Comparison of ENCODE assay signal across 24 cellular contexts in the genomic region with DNA sequence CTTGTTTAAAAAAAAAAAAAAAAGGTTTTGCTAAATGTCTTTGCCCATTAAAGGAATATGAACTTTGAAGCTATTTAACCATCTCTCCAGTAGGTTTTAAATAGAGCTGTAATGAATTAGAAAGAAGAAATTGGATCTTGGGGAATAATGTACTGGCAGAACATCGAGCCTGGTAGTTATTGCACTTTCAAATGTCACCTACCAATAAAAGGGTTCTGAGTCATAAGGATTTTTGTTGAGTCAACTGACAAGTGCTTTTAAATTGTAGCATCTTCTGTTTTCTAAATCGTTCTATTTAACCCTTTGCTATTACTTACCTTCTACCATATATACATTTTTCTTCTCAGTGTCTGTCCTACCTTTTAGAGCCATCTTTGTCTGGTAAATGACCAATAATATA. TPM values are rescaled to one million over a fixed set of nuclear protein-coding genes. Genes with fewer than 3 reads are reported as not detected.
DNase-seq lines count a peak whose midpoint lies in the region; ATAC-seq, FAIRE-seq and TF ChIP-seq lines count a peak whose summit lies in the region.
"Had no signal": no experiment of that assay in that cellular context is flagged by ENCODE, and none has a peak within 500 bp of the region (broad histone marks: within the 10 kb centered on the region; RNA-seq: fewer than 3 reads in every experiment).

No MANE protein-coding gene starts in this region.

- H3K27ac ChIP-seq in subcutaneous abdominal adipose tissue (ENCODE audit: low read depth, low read length) (peak overlapping the region; percentile 73), tibial nerve (no peak overlapping the region)
- H3K27ac ChIP-seq: BLaER1 treated with 17β-estradiol and CSF1 and Interleukin-3, amounts not matched to agents 10 nM and 100 nM; PC-9; sigmoid colon; SJCRH30 had no signal

- peaks cover 54 to 67% (median 59%) of the 10 kb centered on the region in 5 donors for H3K36me3 ChIP-seq in subcutaneous abdominal adipose tissue (ENCODE audit: control insufficient read depth in 5 of 5, insufficient read depth in 5 of 5, low read length in 5 of 5)
- peaks cover 0 to 98% (median 37%) of the 10 kb centered on the region in 3 donors for H3K36me3 ChIP-seq in tibial nerve

- no peak for TF ChIP-seq EP300 in tibial nerve (IDR thresholded peaks at IDR 0.05)

- H3K4me3 ChIP-seq in foreskin fibroblast (ENCODE audit: low read depth in 1 of 2, low read length in 2 of 2) (no peak overlapping the region), subcutaneous abdominal adipose tissue (ENCODE audit: low read depth in 1 of 5, low read length in 5 of 5) (no peak overlapping the region), tibial nerve (no peak overlapping the region)
- H3K4me3 ChIP-seq: BLaER1 treated with 17β-estradiol and CSF1 and Interleukin-3, amounts not matched to agents 10 nM and 100 nM; K562; PC-9; sigmoid colon; SJCRH30 had no signal

- DNase-seq in H54 (ENCODE audit: insufficient read length, low spot score) (no peak), foreskin fibroblast (peak; percentile 21 to 60), tibial nerve (ENCODE audit: low spot score in 2 of 2) (no peak)
- DNase-seq in activated CD8-positive, alpha-beta memory T cell treated with anti-CD3 and anti-CD28 coated beads for 24 hours, result no peak
- DNase-seq: activated CD4-positive, alpha-beta T cell treated with anti-CD3 and anti-CD28 coated beads, Interleukin-2, amount 50 U/mL, for 4 hours; activated gamma-delta T cell; kidney; MV-4-11; naive thymus-derived CD8-positive, alpha-beta T cell; NCI-H1694 treated with DMSO at 0.1 percent for 48 hours; NCI-H2227 treated with DMSO at 0.1 percent for 48 hours; NCI-H82; PC-9; sigmoid colon; SJCRH30; stimulated activated naive CD8-positive, alpha-beta T cell treated with anti-CD3 and anti-CD28 coated beads, Interleukin-15, Interleukin-2, amounts not matched to agents 100 U/mL and 50 U/mL, for 24 hours; T-helper 17 cell had no signal

- TF ChIP-seq CTCF in foreskin fibroblast (IDR thresholded peaks at IDR 0.05; ENCODE audit: low read depth, low read length) (no peak), tibial nerve (IDR thresholded peaks at IDR 0.05) (no peak)

- H3K4me1 ChIP-seq in subcutaneous abdominal adipose tissue (ENCODE audit: control insufficient read depth in 5 of 5, insufficient read depth in 5 of 5, low read length in 5 of 5), result peaks cover 0 to 26% (median 13%) of the 10 kb centered on the region in 5 donors
- no peaks in the 10 kb centered on the region for H3K4me1 ChIP-seq in tibial nerve
- H3K4me1 ChIP-seq: SJCRH30 had no signal

- H3K9me3 ChIP-seq in subcutaneous abdominal adipose tissue (ENCODE audit: control insufficient read depth in 5 of 5, low read length in 5 of 5), result peaks cover 2 to 13% (median 10%) of the 10 kb centered on the region in 5 donors
- H3K9me3 ChIP-seq in tibial nerve, result peaks cover 0 to 23% (median 0%) of the 10 kb centered on the region in 4 donors

- 69% methylated on average over 2 of the region's 2 CpGs for WGBS in tibial nerve, 2 donors

- FAIRE-seq in H54 (lab: Jason Lieb, UNC), result peak; percentile 78
- FAIRE-seq: D721Med, GM19239, K562, kidney had no signal

- ATAC-seq in SK-N-SH treated with all-trans-retinoic acid at 6 μM for 48 hours (peak; percentile 86), GM19023 (IDR thresholded peaks at IDR 0.05; ENCODE audit: unreplicated experiment) (no peak)
- ATAC-seq: K562; naive thymus-derived CD8-positive, alpha-beta T cell; stimulated activated naive CD8-positive, alpha-beta T cell treated with anti-CD3 and anti-CD28 coated beads, Interleukin-15, Interleukin-2, amounts not matched to agents 100 U/mL and 50 U/mL, for 24 hours; T-helper 17 cell had no signal

- no peaks in the 10 kb centered on the region for H3K27me3 ChIP-seq in subcutaneous abdominal adipose tissue (ENCODE audit: control insufficient read depth in 5 of 5, insufficient read depth in 4 of 5, low read length in 5 of 5)
- no peaks in the 10 kb centered on the region for H3K27me3 ChIP-seq in tibial nerve
- H3K27me3 ChIP-seq: BLaER1 treated with 17β-estradiol and CSF1 and Interleukin-3, amounts not matched to agents 10 nM and 100 nM; sigmoid colon; SJCRH30 had no signal

- no peak overlapping the region for H3K9ac ChIP-seq in subcutaneous abdominal adipose tissue (ENCODE audit: low read length in 5 of 5)
- H3K9ac ChIP-seq: BLaER1 treated with 17β-estradiol and CSF1 and Interleukin-3, amounts not matched to agents 10 nM and 100 nM had no signal

- TF ChIP-seq POLR2A in H54 (IDR thresholded peaks at IDR 0.05; ENCODE audit: low read depth, low read length) (no peak), tibial nerve (IDR thresholded peaks at IDR 0.05) (no peak)

TF ChIP-seq in SK-N-SH treated with all-trans-retinoic acid at 6 μM for 48 hours, 23 proteins besides CTCF, POLR2A, EP300 and RAD21 (continues in another document):
- TF ChIP-seq, protein P1, sequence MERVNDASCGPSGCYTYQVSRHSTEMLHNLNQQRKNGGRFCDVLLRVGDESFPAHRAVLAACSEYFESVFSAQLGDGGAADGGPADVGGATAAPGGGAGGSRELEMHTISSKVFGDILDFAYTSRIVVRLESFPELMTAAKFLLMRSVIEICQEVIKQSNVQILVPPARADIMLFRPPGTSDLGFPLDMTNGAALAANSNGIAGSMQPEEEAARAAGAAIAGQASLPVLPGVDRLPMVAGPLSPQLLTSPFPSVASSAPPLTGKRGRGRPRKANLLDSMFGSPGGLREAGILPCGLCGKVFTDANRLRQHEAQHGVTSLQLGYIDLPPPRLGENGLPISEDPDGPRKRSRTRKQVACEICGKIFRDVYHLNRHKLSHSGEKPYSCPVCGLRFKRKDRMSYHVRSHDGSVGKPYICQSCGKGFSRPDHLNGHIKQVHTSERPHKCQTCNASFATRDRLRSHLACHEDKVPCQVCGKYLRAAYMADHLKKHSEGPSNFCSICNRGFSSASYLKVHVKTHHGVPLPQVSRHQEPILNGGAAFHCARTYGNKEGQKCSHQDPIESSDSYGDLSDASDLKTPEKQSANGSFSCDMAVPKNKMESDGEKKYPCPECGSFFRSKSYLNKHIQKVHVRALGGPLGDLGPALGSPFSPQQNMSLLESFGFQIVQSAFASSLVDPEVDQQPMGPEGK (CRISPR knock-in tag; IDR thresholded peaks at IDR 0.05; ENCODE audit: borderline replicate concordance), result no peak
- TF ChIP-seq, protein P2, sequence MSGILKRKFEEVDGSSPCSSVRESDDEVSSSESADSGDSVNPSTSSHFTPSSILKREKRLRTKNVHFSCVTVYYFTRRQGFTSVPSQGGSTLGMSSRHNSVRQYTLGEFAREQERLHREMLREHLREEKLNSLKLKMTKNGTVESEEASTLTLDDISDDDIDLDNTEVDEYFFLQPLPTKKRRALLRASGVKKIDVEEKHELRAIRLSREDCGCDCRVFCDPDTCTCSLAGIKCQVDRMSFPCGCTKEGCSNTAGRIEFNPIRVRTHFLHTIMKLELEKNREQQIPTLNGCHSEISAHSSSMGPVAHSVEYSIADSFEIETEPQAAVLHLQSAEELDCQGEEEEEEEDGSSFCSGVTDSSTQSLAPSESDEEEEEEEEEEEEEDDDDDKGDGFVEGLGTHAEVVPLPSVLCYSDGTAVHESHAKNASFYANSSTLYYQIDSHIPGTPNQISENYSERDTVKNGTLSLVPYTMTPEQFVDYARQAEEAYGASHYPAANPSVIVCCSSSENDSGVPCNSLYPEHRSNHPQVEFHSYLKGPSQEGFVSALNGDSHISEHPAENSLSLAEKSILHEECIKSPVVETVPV (CRISPR knock-in tag; IDR thresholded peaks at IDR 0.05), result no peak
- TF ChIP-seq ZFP30 (CRISPR knock-in tag; IDR thresholded peaks at IDR 0.05), result no peak
- TF ChIP-seq ZNF8 (CRISPR knock-in tag; IDR thresholded peaks at IDR 0.05), result no peak
- TF ChIP-seq ZNF70 (CRISPR knock-in tag; IDR thresholded peaks at IDR 0.05), result no peak
- TF ChIP-seq ARNTL (CRISPR knock-in tag; IDR thresholded peaks at IDR 0.05; ENCODE audit: borderline replicate concordance, low read depth), result no peak
- TF ChIP-seq SNAI2 (CRISPR knock-in tag; IDR thresholded peaks at IDR 0.05), result no peak
- TF ChIP-seq, protein P3, sequence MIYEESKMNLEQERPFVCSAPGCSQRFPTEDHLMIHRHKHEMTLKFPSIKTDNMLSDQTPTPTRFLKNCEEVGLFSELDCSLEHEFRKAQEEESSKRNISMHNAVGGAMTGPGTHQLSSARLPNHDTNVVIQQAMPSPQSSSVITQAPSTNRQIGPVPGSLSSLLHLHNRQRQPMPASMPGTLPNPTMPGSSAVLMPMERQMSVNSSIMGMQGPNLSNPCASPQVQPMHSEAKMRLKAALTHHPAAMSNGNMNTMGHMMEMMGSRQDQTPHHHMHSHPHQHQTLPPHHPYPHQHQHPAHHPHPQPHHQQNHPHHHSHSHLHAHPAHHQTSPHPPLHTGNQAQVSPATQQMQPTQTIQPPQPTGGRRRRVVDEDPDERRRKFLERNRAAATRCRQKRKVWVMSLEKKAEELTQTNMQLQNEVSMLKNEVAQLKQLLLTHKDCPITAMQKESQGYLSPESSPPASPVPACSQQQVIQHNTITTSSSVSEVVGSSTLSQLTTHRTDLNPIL (CRISPR knock-in tag; IDR thresholded peaks at IDR 0.05; ENCODE audit: low read depth), result no peak
- TF ChIP-seq ESRRG (CRISPR knock-in tag; IDR thresholded peaks at IDR 0.05), result no peak
- no peak for TF ChIP-seq PPARA (CRISPR knock-in tag; IDR thresholded peaks at IDR 0.05; ENCODE audit: borderline replicate concordance)
- TF ChIP-seq ZC3H10 (CRISPR knock-in tag; IDR thresholded peaks at IDR 0.05), result no peak
- no peak for TF ChIP-seq ZNF565 (CRISPR knock-in tag; conservative IDR thresholded peaks at IDR 0.05; ENCODE audit: low read depth)
- no peak for TF ChIP-seq OSR1 (CRISPR knock-in tag; IDR thresholded peaks at IDR 0.05)
- no peak for TF ChIP-seq ZFP3 (CRISPR knock-in tag; IDR thresholded peaks at IDR 0.05)
- no peak for TF ChIP-seq GLIS3 (CRISPR knock-in tag; IDR thresholded peaks at IDR 0.05)

RNA-seq across cellular contexts. Expression of a gene that starts 10.7 kb away (rescaled TPM):
- total RNA-seq in tibial nerve, result 10 to 100 TPM; 21.9 to 55.7 (median 40.1) TPM

RNA-seq across cellular contexts. Expression of a gene that starts 10.8 kb away (rescaled TPM):
- 10 to 100 TPM; 25.2 to 31.0 (median 30.4) TPM for total RNA-seq in tibial nerve

RNA-seq across cellular contexts. Expression of a gene that starts 39.7 kb away (rescaled TPM):
- total RNA-seq in tibial nerve, result 10 to 100 TPM in 2 of 4 donors, 1 to 10 TPM in 2; 1.7 to 23.7 (median 8.4) TPM

Comparison
In these comparisons a context has a peak if more than half of its experiments do, and no peak if none do; other contexts are left out.
1. DNase-seq: peak in foreskin fibroblast (2 of 2); none in H54 (single experiment), tibial nerve (0 of 2) and activated CD8-positive, alpha-beta memory T cell treated with anti-CD3 and anti-CD28 coated beads for 24 hours (single experiment).